1 cellular context compared by ENCODE assay signal in the genomic region with DNA sequence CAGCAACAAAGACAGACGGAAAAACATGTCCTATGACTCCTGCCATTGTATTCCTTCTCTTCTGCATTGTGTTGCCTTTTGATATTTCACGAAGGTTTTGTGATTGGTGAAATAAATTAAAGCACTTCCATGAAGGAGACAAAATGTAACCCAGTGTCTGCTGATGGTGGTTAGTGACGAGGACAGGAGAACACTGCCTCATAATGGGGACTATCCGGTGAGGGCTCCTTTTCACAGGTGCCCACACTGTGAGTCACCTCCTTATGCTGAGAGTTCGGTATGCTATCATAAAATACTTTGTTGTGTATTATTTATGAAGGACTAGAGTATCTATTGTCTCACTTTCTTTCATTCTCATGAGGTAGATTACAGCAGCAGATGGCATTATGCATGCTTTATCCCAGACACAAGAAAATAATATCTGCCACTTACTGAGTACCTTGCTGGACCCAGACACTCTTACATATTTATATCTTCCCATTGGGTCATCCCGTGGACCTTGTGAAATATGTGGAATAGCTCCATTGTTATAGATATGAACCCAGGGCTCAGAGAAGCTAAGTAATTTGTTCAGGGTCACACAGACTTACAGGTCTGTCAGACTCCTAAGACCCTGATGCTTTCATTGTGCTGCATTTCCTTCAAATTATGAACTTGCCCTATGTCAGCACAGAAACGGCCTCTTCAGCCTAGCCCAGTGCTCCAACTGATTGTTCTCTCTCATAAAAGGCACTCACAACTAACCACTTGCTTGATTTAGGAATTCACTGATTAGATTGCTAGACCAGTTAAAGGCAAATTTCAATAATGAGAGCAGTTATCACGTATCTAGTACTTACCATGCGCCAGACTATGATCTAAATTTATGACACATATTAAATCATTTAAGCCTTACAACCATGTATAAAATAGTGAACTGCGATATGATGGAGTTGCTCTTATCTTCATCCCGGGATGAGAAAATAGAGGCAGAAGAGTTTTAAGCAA.
TF ChIP-seq lines count a peak whose summit lies in the region.

No MANE protein-coding gene starts in this region.

TF ChIP-seq in GM12878, 131 proteins besides CTCF, POLR2A, EP300 and RAD21:
- TF ChIP-seq HDAC2 (IDR thresholded peaks at IDR 0.05) (no peak), TARDBP (IDR thresholded peaks at IDR 0.05; ENCODE audit: borderline replicate concordance) (no peak), WRNIP1 (IDR thresholded peaks at IDR 0.05; ENCODE audit: borderline replicate concordance, low read depth, low read length) (no peak)
- TF ChIP-seq, protein P1, sequence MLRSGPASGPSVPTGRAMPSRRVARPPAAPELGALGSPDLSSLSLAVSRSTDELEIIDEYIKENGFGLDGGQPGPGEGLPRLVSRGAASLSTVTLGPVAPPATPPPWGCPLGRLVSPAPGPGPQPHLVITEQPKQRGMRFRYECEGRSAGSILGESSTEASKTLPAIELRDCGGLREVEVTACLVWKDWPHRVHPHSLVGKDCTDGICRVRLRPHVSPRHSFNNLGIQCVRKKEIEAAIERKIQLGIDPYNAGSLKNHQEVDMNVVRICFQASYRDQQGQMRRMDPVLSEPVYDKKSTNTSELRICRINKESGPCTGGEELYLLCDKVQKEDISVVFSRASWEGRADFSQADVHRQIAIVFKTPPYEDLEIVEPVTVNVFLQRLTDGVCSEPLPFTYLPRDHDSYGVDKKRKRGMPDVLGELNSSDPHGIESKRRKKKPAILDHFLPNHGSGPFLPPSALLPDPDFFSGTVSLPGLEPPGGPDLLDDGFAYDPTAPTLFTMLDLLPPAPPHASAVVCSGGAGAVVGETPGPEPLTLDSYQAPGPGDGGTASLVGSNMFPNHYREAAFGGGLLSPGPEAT (IDR thresholded peaks at IDR 0.05; ENCODE audit: low read depth) = no peak
- TF ChIP-seq, protein P2, sequence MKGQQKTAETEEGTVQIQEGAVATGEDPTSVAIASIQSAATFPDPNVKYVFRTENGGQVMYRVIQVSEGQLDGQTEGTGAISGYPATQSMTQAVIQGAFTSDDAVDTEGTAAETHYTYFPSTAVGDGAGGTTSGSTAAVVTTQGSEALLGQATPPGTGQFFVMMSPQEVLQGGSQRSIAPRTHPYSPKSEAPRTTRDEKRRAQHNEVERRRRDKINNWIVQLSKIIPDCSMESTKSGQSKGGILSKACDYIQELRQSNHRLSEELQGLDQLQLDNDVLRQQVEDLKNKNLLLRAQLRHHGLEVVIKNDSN (IDR thresholded peaks at IDR 0.05; ENCODE audit: borderline replicate concordance, extremely low read length, insufficient read depth, low read depth, low read length) = no peak
